Comparison of ENCODE assay signal across 17 cellular contexts in genomic region chr10:110163192-110163773, GRCh38. TPM values are rescaled to one million over a fixed set of nuclear protein-coding genes. Genes with fewer than 3 reads are reported as not detected.
A peak's percentile ranks its signal among the peaks of the same experiment; 100 is the strongest.
DNase-seq lines count a peak whose midpoint lies in the region; ATAC-seq and FAIRE-seq lines count a peak whose summit lies in the region.
"Had no signal": no experiment of that assay in that cellular context is flagged by ENCODE, and none has a peak within 500 bp of the region (broad histone marks: within the 10 kb centered on the region; RNA-seq: fewer than 3 reads in every experiment).

No MANE protein-coding gene starts in this region.

- H3K56ac ChIP-seq in mesendoderm (ENCODE audit: low read length), result peak overlapping the region; percentile 65

- H3K4me2 ChIP-seq in mesendoderm (ENCODE audit: low read length), result no peak overlapping the region

- H3K9ac ChIP-seq in mesendoderm (ENCODE audit: low read length), result no peak overlapping the region

- no peak overlapping the region for H2BK5ac ChIP-seq in mesendoderm (ENCODE audit: low read length)

- no peak for FAIRE-seq in small intestine (lab: Jason Lieb, UNC)
- FAIRE-seq: endometrium had no signal

- H4K5ac ChIP-seq in mesendoderm (ENCODE audit: low read length), result no peak overlapping the region

- H3K9me3 ChIP-seq in small intestine (ENCODE audit: control insufficient read depth, low read depth), result no peaks in the 10 kb centered on the region
- H3K9me3 ChIP-seq: heart right ventricle, right lobe of liver, thoracic aorta had no signal

- H2AK5ac ChIP-seq in mesendoderm (ENCODE audit: low read length), result no peak overlapping the region

- WGBS in mesendoderm (ENCODE audit: extremely low coverage, insufficient coverage, low lambda C conversion rate), result no CpG with 5 or more reads among the region's 5 CpGs
- 45 to 58% (median 56%) methylated on average over 5 of the region's 5 CpGs for WGBS in small intestine, 3 donors

- no peak overlapping the region for H3K18ac ChIP-seq in mesendoderm (ENCODE audit: low read length)

- no peaks in the 10 kb centered on the region for H3K79me2 ChIP-seq in mesendoderm (ENCODE audit: control insufficient read depth, insufficient read depth, low read length)

- H3K79me1 ChIP-seq in mesendoderm (ENCODE audit: low read length), result no peaks in the 10 kb centered on the region

- no peak for ATAC-seq in GM19324 (IDR thresholded peaks at IDR 0.05; ENCODE audit: low FRiP score, unreplicated experiment)
- ATAC-seq: activated CD4-positive, CD25-positive, alpha-beta regulatory T cell treated with anti-CD3 and anti-CD28 coated beads, Interleukin-2, amount 50 U/mL, for 24 hours; activated T-cell treated with anti-CD3 and anti-CD28 coated beads, Interleukin-2, amount 50 U/mL, for 72 hours; heart right ventricle had no signal

- no peak overlapping the region for H3K4ac ChIP-seq in mesendoderm (ENCODE audit: low read depth, low read length)

- peaks cover 11% of the 10 kb centered on the region for H3K4me1 ChIP-seq in mesendoderm (ENCODE audit: control insufficient read depth, low read depth, low read length)
- H3K4me1 ChIP-seq in small intestine (ENCODE audit: control insufficient read depth in 2 of 2, insufficient read depth in 1 of 2, low read depth in 1 of 2, low read length in 1 of 2), result peaks cover 2 to 7% of the 10 kb centered on the region in 2 donors
- H3K4me1 ChIP-seq: right lobe of liver had no signal

- peak; percentile 78 for DNase-seq in ELF-1 (ENCODE audit: low read depth, low spot score)
- peak; percentile 74 for DNase-seq in NCI-H146 (lab: John Stamatoyannopoulos, UW)
- DNase-seq in NCI-H774 (lab: John Stamatoyannopoulos, UW), result peak; percentile 8
- DNase-seq in mesendoderm, result peak; percentile 81
- DNase-seq in SW 1271 (lab: John Stamatoyannopoulos, UW), result no peak
- no peak for DNase-seq in small intestine
- DNase-seq: activated T-cell treated with anti-CD3 and anti-CD28 coated beads, Interleukin-2, amount 50 U/mL, for 72 hours; GOT3; heart right ventricle; NCI-H226; right lobe of liver; T1000 had no signal

- H3K27me3 ChIP-seq in mesendoderm (ENCODE audit: insufficient read depth, low read length, poor library complexity) (peaks cover 7% of the 10 kb centered on the region), small intestine (ENCODE audit: control insufficient read depth in 2 of 2, insufficient read depth in 2 of 2, low read length in 2 of 2) (no peaks in the 10 kb centered on the region)
- H3K27me3 ChIP-seq: right lobe of liver had no signal

- H4K8ac ChIP-seq in mesendoderm (ENCODE audit: low read depth, low read length), result no peak overlapping the region

- H3K27ac ChIP-seq in mesendoderm (ENCODE audit: low read depth, low read length) (no peak overlapping the region), small intestine (ENCODE audit: low read depth in 1 of 2, low read length in 1 of 2) (no peak overlapping the region)
- H3K27ac ChIP-seq: heart right ventricle, right lobe of liver, RWPE1, thoracic aorta had no signal

- H3K36me3 ChIP-seq in mesendoderm (ENCODE audit: control insufficient read depth, insufficient read depth, low read length) (no peaks in the 10 kb centered on the region), small intestine (ENCODE audit: control insufficient read depth in 2 of 2, insufficient read depth in 2 of 2, low read length in 2 of 2) (no peaks in the 10 kb centered on the region)
- H3K36me3 ChIP-seq: heart right ventricle, right lobe of liver, thoracic aorta had no signal

- H2BK120ac ChIP-seq in mesendoderm (ENCODE audit: low read depth, low read length), result no peak overlapping the region

- no peak overlapping the region for H3K23ac ChIP-seq in mesendoderm (ENCODE audit: low read length)

- H2BK15ac ChIP-seq in mesendoderm (replicated peaks; ENCODE audit: low read depth), result no peak overlapping the region

- H3K4me3 ChIP-seq in mesendoderm (ENCODE audit: low read length) (no peak overlapping the region), small intestine (ENCODE audit: low read depth in 1 of 2, low read length in 2 of 2) (no peak overlapping the region)
- H3K4me3 ChIP-seq: heart right ventricle, right lobe of liver, thoracic aorta had no signal

RNA-seq across cellular contexts. Expression of gene MXI1, which starts 44.1 kb away (rescaled TPM):
- polyA plus RNA-seq in mesendoderm (2013, experiment 1 of 2), result 4.7 TPM
- 4.4 TPM for polyA plus RNA-seq in mesendoderm (2013, experiment 2 of 2)
- 10 to 100 TPM; 12.0 to 19.2 (median 16.8) TPM for polyA plus RNA-seq in small intestine

Comparison
In these comparisons a context has a peak if more than half of its experiments do, and no peak if none do; other contexts are left out.
1. DNase-seq: peak in ELF-1 (single experiment), NCI-H146 (single experiment), NCI-H774 (single experiment) and mesendoderm (single experiment); none in SW 1271 (0 of 2) and small intestine (single experiment).